Comparison of ENCODE assay signal across 22 cellular contexts in the genomic region with DNA sequence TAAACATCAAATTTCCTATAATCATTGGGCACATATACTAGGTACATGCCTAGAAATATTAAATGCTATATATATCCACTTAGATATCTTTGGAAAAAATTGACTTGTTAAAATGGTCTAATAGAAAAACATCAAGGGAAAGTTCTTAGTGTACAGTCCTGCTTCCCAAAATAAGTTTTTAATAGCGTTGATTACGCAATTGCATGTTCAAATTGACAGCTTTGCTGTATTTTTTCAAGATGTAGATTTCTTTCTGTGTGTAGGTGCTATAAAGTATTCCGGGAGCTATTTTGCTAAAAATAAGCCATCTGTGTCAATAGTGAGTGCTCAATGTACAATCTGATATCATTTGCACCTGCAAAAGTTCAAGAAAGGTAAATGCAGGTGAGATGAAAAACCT.
DNase-seq lines count a peak whose midpoint lies in the region; ATAC-seq, FAIRE-seq and TF ChIP-seq lines count a peak whose summit lies in the region.
"Had no signal": no experiment of that assay in that cellular context is flagged by ENCODE, and none has a peak within 500 bp of the region (broad histone marks: within the 10 kb centered on the region; RNA-seq: fewer than 3 reads in every experiment).

No MANE protein-coding gene starts in this region.

- H3K79me1 ChIP-seq in IMR-90 (ENCODE audit: low read depth in 1 of 2, low read length in 2 of 2): no peaks in the 10 kb centered on the region

- H4K91ac ChIP-seq in IMR-90 (ENCODE audit: insufficient read depth, low read depth, low read length): no peak overlapping the region

- H3K9ac ChIP-seq in IMR-90 (ENCODE audit: low read depth, low read length): no peak overlapping the region
- no peak overlapping the region for H3K9ac ChIP-seq in K562 (ENCODE audit: insufficient read depth in 1 of 2, low read depth in 2 of 2, low read length in 2 of 2)
- H3K9ac ChIP-seq: BLaER1 had no signal

- no peaks in the 10 kb centered on the region for H3K79me2 ChIP-seq in K562 (ENCODE audit: control insufficient read depth, insufficient read depth, low read length)

- H2BK20ac ChIP-seq in IMR-90 (ENCODE audit: low read depth, low read length): no peak overlapping the region

- TF ChIP-seq RAD21 in A549 (conservative IDR thresholded peaks at IDR 0.05 in 1 of 2, IDR thresholded peaks at IDR 0.05 in 1 of 2) (no peak), IMR-90 (IDR thresholded peaks at IDR 0.05; ENCODE audit: low read length) (no peak), K562 (CRISPR knock-in tag; conservative IDR thresholded peaks at IDR 0.05 in 1 of 2, IDR thresholded peaks at IDR 0.05 in 1 of 2) (no peak)

- no peak overlapping the region for H4K8ac ChIP-seq in IMR-90 (ENCODE audit: low read depth in 2 of 2, low read length in 2 of 2)

- H3K14ac ChIP-seq in IMR-90 (replicated peaks; ENCODE audit: low read depth, low read length): no peak overlapping the region

- no peak overlapping the region for H3K23ac ChIP-seq in IMR-90 (ENCODE audit: low read depth, low read length)

- TF ChIP-seq CTCF in A549 (IDR thresholded peaks at IDR 0.05) (no peak), IMR-90 (conservative IDR thresholded peaks at IDR 0.05; ENCODE audit: low read depth, low read length) (no peak), K562 (IDR thresholded peaks at IDR 0.05 in 2 of 3, conservative IDR thresholded peaks at IDR 0.05 in 1 of 3; ENCODE audit: insufficient read depth in 2 of 3, low read depth in 1 of 3, low read length in 3 of 3) (no peak), progenitor cell of endocrine pancreas (IDR thresholded peaks at IDR 0.05; ENCODE audit: unreplicated experiment) (no peak)

- peaks cover 2% of the 10 kb centered on the region for H3K27me3 Mint-ChIP-seq in activated CD4-positive, alpha-beta T cell treated with anti-CD3 and anti-CD28 coated beads, Interleukin-2, amount 10 ng/mL, durations not matched to agents 7 days and 5 days
- no peaks in the 10 kb centered on the region for H3K27me3 Mint-ChIP-seq in progenitor cell of endocrine pancreas

- POLR2A ChIA-PET in A549 (lab: Yijun Ruan, JAX): no interaction called here
- POLR2A ChIA-PET in IMR-90 (lab: Charles Lee; ENCODE audit: unreplicated experiment): no interaction called here
- POLR2A ChIA-PET in K562 (lab: Yijun Ruan, JAX): no interaction called here
- POLR2A ChIA-PET in activated CD4-positive, alpha-beta T cell treated with anti-CD3 and anti-CD28 coated beads, Interleukin-2, amount 10 ng/mL, durations not matched to agents 7 days and 5 days (lab: Charles Lee): no interaction called here

- no peak overlapping the region for H2BK5ac ChIP-seq in IMR-90 (ENCODE audit: low read depth, low read length, poor library complexity, severe bottlenecking)

- H3K56ac ChIP-seq in IMR-90 (ENCODE audit: extremely low read depth, insufficient read depth, low read length): no peak overlapping the region

- TF ChIP-seq POLR2A in A549 (IDR thresholded peaks at IDR 0.05; ENCODE audit: low read length): no peak
- no peak for TF ChIP-seq POLR2A in IMR-90 (IDR thresholded peaks at IDR 0.05; ENCODE audit: low read depth, low read length)
- no peak for TF ChIP-seq POLR2A in K562 (conservative IDR thresholded peaks at IDR 0.05)

- CTCF ChIA-PET in A549 (lab: Yijun Ruan, JAX): no interaction called here
- CTCF ChIA-PET in IMR-90 (lab: Yijun Ruan, JAX): no interaction called here
- CTCF ChIA-PET in K562 (lab: Yijun Ruan, JAX; ENCODE audit: low intra/inter-chr PET ratio): no interaction called here
- CTCF ChIA-PET in activated CD4-positive, alpha-beta T cell treated with anti-CD3 and anti-CD28 coated beads, Interleukin-2, amount 10 ng/mL, durations not matched to agents 7 days and 5 days (lab: Charles Lee): no interaction called here

- no peak overlapping the region for H3K27ac ChIP-seq in A549
- no peak overlapping the region for H3K27ac ChIP-seq in IMR-90 (ENCODE audit: insufficient read depth, low read length)
- H3K27ac ChIP-seq in K562 (ENCODE audit: extremely low read depth, low read depth, low read length): no peak overlapping the region
- H3K27ac ChIP-seq: BLaER1, C4-2B had no signal

- 65% methylated on average over 3 of the region's 3 CpGs for WGBS in A549 (ENCODE audit: missing lambda C conversion rate)
- 80% methylated on average over 2 of the region's 3 CpGs; no CpG with 5 or more reads in 1 of the 2 experiments for WGBS in IMR-90 (ENCODE audit: extremely low coverage in 2 of 2, insufficient read length in 1 of 2), 2 experiments
- 0% methylated on average over 3 of the region's 3 CpGs for WGBS in K562 (ENCODE audit: insufficient coverage, low coverage, missing lambda C conversion rate)

- H3K4ac ChIP-seq in IMR-90 (ENCODE audit: low read depth, low read length): no peak overlapping the region

- H3K4me3 ChIP-seq in A549: no peak overlapping the region
- H3K4me3 ChIP-seq in IMR-90 (ENCODE audit: insufficient read depth, low read depth, low read length): no peak overlapping the region
- H3K4me3 ChIP-seq in K562: no peak overlapping the region
- H3K4me3 ChIP-seq: BLaER1 had no signal

- H2AFZ ChIP-seq in IMR-90 (replicated peaks; ENCODE audit: low read length, poor library complexity) (no peak overlapping the region), K562 (ENCODE audit: low read depth, low read length) (no peak overlapping the region)

- H3K36me3 ChIP-seq in IMR-90 (ENCODE audit: control insufficient read depth, insufficient read depth, low read length): no peaks in the 10 kb centered on the region
- no peaks in the 10 kb centered on the region for H3K36me3 ChIP-seq in K562 (ENCODE audit: control insufficient read depth, insufficient read depth, low read length)
- H3K36me3 ChIP-seq: BLaER1 had no signal

- no peaks in the 10 kb centered on the region for H3K36me3 Mint-ChIP-seq in activated CD4-positive, alpha-beta T cell treated with anti-CD3 and anti-CD28 coated beads, Interleukin-2, amount 10 ng/mL, durations not matched to agents 7 days and 5 days (ENCODE audit: low read depth)
- H3K36me3 Mint-ChIP-seq in progenitor cell of endocrine pancreas (ENCODE audit: insufficient read depth): no peaks in the 10 kb centered on the region
- H3K36me3 Mint-ChIP-seq: CD4-positive, CD25-positive, alpha-beta regulatory T cell; CD8-positive, alpha-beta T cell had no signal

- H3K4me3 Mint-ChIP-seq in activated CD4-positive, alpha-beta T cell treated with anti-CD3 and anti-CD28 coated beads, Interleukin-2, amount 10 ng/mL, durations not matched to agents 7 days and 5 days: no peak overlapping the region
- no peak overlapping the region for H3K4me3 Mint-ChIP-seq in progenitor cell of endocrine pancreas (ENCODE audit: low read depth)
- H3K4me3 Mint-ChIP-seq: B cell; CD4-positive, CD25-positive, alpha-beta regulatory T cell; CD8-positive, alpha-beta T cell had no signal

- in situ Hi-C loops in IMR-90 (cut with MboI; ENCODE audit: low sequenced_read_pairs): no loop called here
- in situ Hi-C loops in K562 (cut with MboI): no loop called here
- in situ Hi-C loops in G401 (cut with HindIII; ENCODE audit: low sequenced_read_pairs): no loop called here

- H2AK5ac ChIP-seq in IMR-90 (ENCODE audit: low read depth, low read length): no peak overlapping the region

- no peak overlapping the region for H2BK15ac ChIP-seq in IMR-90 (ENCODE audit: low read depth, low read length)

- intact Hi-C loops in IMR-90 (cut with micrococcal nuclease) (no loop called here), K562 (cut with micrococcal nuclease) (no loop called here)

- no peak overlapping the region for H3K4me2 ChIP-seq in A549
- H3K4me2 ChIP-seq in IMR-90 (ENCODE audit: low read depth, low read length): no peak overlapping the region
- no peak overlapping the region for H3K4me2 ChIP-seq in K562 (ENCODE audit: insufficient read depth, low read length)
- H3K4me2 ChIP-seq: BLaER1 had no signal

- TF ChIP-seq EP300 in A549 (IDR thresholded peaks at IDR 0.05) (no peak), K562 (IDR thresholded peaks at IDR 0.05; ENCODE audit: low read length) (no peak)

- no peak overlapping the region for H3K18ac ChIP-seq in IMR-90 (ENCODE audit: low read depth, low read length)

- H2BK120ac ChIP-seq in IMR-90 (ENCODE audit: low read depth, low read length): no peak overlapping the region

- BruUV-seq in IMR-90 (replicated peaks; lab: Mats Ljungman, UMichigan): no TSS peak
- no TSS peak for BruUV-seq in K562 (replicated peaks; lab: Mats Ljungman, UMichigan)

- peaks cover 4% of the 10 kb centered on the region; the same call in 1 of the 3 replicates for H3K9me3 ChIP-seq in A549
- no peaks in the 10 kb centered on the region for H3K9me3 ChIP-seq in IMR-90 (ENCODE audit: control insufficient read depth, insufficient read depth, low read length)
- no peaks in the 10 kb centered on the region for H3K9me3 ChIP-seq in K562 (replicated peaks; ENCODE audit: control insufficient read depth, insufficient read depth, low read depth, low read length)
- H3K9me3 ChIP-seq: BLaER1 had no signal

- H3K9me1 ChIP-seq in IMR-90 (ENCODE audit: insufficient read depth, low read length) (no peaks in the 10 kb centered on the region), K562 (ENCODE audit: control insufficient read depth, insufficient read depth, low read length) (no peaks in the 10 kb centered on the region)

- H4K5ac ChIP-seq in IMR-90 (ENCODE audit: low read depth, low read length): no peak overlapping the region

- H2AK9ac ChIP-seq in IMR-90 (replicated peaks; ENCODE audit: low read depth, low read length, poor library complexity): no peak overlapping the region

- dilution Hi-C loops in IMR-90 (cut with HindIII; ENCODE audit: low sequenced_read_pairs, unreplicated experiment): no loop called here

- no peaks in the 10 kb centered on the region for H3K4me1 Mint-ChIP-seq in activated CD4-positive, alpha-beta T cell treated with anti-CD3 and anti-CD28 coated beads, Interleukin-2, amount 10 ng/mL, durations not matched to agents 7 days and 5 days
- peaks cover 4% of the 10 kb centered on the region for H3K4me1 Mint-ChIP-seq in progenitor cell of endocrine pancreas (ENCODE audit: low read depth)
- H3K4me1 Mint-ChIP-seq: B cell; CD4-positive, CD25-positive, alpha-beta regulatory T cell had no signal

- H3K4me1 ChIP-seq in A549: 0 out of 3 replicates have a peak, but pooled peaks cover 4% of the 10 kb centered on the region
- no peaks in the 10 kb centered on the region for H3K4me1 ChIP-seq in IMR-90 (ENCODE audit: control insufficient read depth, insufficient read depth, low read length)
- H3K4me1 ChIP-seq in K562 (replicated peaks in 1 of 2; ENCODE audit: control insufficient read depth in 2 of 2, insufficient read depth in 2 of 2, low read length in 2 of 2): no peaks in the 10 kb centered on the region
- H3K4me1 ChIP-seq: BLaER1 had no signal

- no peak for FAIRE-seq in A549 (lab: Jason Lieb, UNC)
- no peak for FAIRE-seq in K562 (lab: Jason Lieb, UNC)
- peak; percentile 90 for FAIRE-seq in islet of Langerhans (lab: Jason Lieb, UNC)
- FAIRE-seq: GM12891, GM18507 had no signal

- H3K9me3 Mint-ChIP-seq in activated CD4-positive, alpha-beta T cell treated with anti-CD3 and anti-CD28 coated beads, Interleukin-2, amount 10 ng/mL, durations not matched to agents 7 days and 5 days: no peaks in the 10 kb centered on the region
- no peaks in the 10 kb centered on the region for H3K9me3 Mint-ChIP-seq in progenitor cell of endocrine pancreas (ENCODE audit: low read depth)
- H3K9me3 Mint-ChIP-seq: CD8-positive, alpha-beta T cell had no signal

- no peak for ATAC-seq in A549
- no peak for ATAC-seq in IMR-90 (ENCODE audit: low read depth)
- ATAC-seq in K562: no peak
- ATAC-seq: CD8-positive, alpha-beta T cell had no signal

- H4K20me1 ChIP-seq in IMR-90 (ENCODE audit: insufficient read depth, low read length): no peaks in the 10 kb centered on the region
- H4K20me1 ChIP-seq in K562 (replicated peaks; ENCODE audit: control insufficient read depth, insufficient read depth, low read length): no peaks in the 10 kb centered on the region
- H4K20me1 ChIP-seq: BLaER1 had no signal

- H3K27ac Mint-ChIP-seq in activated CD4-positive, alpha-beta T cell treated with anti-CD3 and anti-CD28 coated beads, Interleukin-2, amount 10 ng/mL, durations not matched to agents 7 days and 5 days: no peak overlapping the region
- H3K27ac Mint-ChIP-seq in progenitor cell of endocrine pancreas: no peak overlapping the region
- H3K27ac Mint-ChIP-seq: B cell; CD4-positive, CD25-positive, alpha-beta regulatory T cell; CD8-positive, alpha-beta T cell had no signal

- DNase-seq in A549 (ENCODE audit: low read depth in 1 of 2, low spot score in 1 of 2): no peak
- no peak for DNase-seq in IMR-90
- no peak for DNase-seq in K562 (ENCODE audit: extremely low read depth in 1 of 4, low spot score in 3 of 4)
- DNase-seq in G401 (ENCODE audit: low spot score): no peak
- DNase-seq in activated CD4-positive, alpha-beta T cell treated with anti-CD3 and anti-CD28 coated beads, Interleukin-2, amount 10 ng/mL, durations not matched to agents 7 days and 5 days: no peak
- DNase-seq in NCI-H2081 treated with DMSO at 0.1 percent for 48 hours (lab: John Stamatoyannopoulos, UW): no peak
- no peak for DNase-seq in progenitor cell of endocrine pancreas (ENCODE audit: low spot score, unreplicated experiment)
- DNase-seq: CD4-positive, CD25-positive, alpha-beta regulatory T cell; CD8-positive, alpha-beta T cell; DMS 273 treated with DMSO at 0.1 percent for 48 hours; DMS79; EL; GF-D8; GOT3; H7; HCEC 1CT had no signal

- H3K27me3 ChIP-seq in IMR-90 (ENCODE audit: control insufficient read depth, insufficient read depth, low read length): no peaks in the 10 kb centered on the region
- no peaks in the 10 kb centered on the region for H3K27me3 ChIP-seq in K562 (ENCODE audit: control insufficient read depth in 2 of 2, insufficient read depth in 2 of 2, low read length in 2 of 2)
- H3K27me3 ChIP-seq: BLaER1 had no signal
